Comparison of ENCODE assay signal across 1 cellular context in the genomic region with DNA sequence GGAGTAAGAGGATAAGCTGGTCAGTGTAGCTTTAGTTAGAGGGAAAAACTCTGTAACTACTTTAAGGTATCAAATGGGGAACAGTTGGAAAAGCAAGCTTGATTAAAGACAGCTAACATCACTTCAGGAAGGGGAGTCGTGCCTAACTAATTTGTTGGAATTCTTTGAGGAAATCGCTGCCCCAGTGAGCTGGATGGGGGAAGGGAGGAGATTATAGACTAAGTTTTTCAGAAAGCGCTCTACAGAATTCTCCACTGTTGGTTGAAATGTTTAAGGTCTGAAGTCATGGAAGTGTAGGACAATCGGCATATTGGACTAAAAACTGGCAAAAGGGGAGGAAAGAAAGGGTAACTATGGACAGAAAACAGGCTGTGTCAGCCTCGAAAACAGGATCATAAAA.
TF ChIP-seq lines count a peak whose summit lies in the region.

No MANE protein-coding gene starts in this region.

TF ChIP-seq in SK-N-SH treated with all-trans-retinoic acid at 6 μM for 48 hours, 23 proteins besides CTCF, POLR2A, EP300 and RAD21 (continued from another document):
- TF ChIP-seq, protein P1, sequence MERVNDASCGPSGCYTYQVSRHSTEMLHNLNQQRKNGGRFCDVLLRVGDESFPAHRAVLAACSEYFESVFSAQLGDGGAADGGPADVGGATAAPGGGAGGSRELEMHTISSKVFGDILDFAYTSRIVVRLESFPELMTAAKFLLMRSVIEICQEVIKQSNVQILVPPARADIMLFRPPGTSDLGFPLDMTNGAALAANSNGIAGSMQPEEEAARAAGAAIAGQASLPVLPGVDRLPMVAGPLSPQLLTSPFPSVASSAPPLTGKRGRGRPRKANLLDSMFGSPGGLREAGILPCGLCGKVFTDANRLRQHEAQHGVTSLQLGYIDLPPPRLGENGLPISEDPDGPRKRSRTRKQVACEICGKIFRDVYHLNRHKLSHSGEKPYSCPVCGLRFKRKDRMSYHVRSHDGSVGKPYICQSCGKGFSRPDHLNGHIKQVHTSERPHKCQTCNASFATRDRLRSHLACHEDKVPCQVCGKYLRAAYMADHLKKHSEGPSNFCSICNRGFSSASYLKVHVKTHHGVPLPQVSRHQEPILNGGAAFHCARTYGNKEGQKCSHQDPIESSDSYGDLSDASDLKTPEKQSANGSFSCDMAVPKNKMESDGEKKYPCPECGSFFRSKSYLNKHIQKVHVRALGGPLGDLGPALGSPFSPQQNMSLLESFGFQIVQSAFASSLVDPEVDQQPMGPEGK (CRISPR knock-in tag; IDR thresholded peaks at IDR 0.05; ENCODE audit: borderline replicate concordance) = no peak
- TF ChIP-seq ZFP30 (CRISPR knock-in tag; IDR thresholded peaks at IDR 0.05) (no peak), ZC3H10 (CRISPR knock-in tag; IDR thresholded peaks at IDR 0.05) (no peak), ZNF70 (CRISPR knock-in tag; IDR thresholded peaks at IDR 0.05) (no peak), BACH2 (CRISPR knock-in tag; IDR thresholded peaks at IDR 0.05; ENCODE audit: borderline replicate concordance) (no peak), TCF4 (CRISPR knock-in tag; IDR thresholded peaks at IDR 0.05; ENCODE audit: borderline replicate concordance) (no peak), TOX (CRISPR knock-in tag; IDR thresholded peaks at IDR 0.05; ENCODE audit: borderline replicate concordance) (no peak), SNAI2 (CRISPR knock-in tag; IDR thresholded peaks at IDR 0.05) (no peak), OSR1 (CRISPR knock-in tag; IDR thresholded peaks at IDR 0.05) (no peak), ARNTL (CRISPR knock-in tag; IDR thresholded peaks at IDR 0.05; ENCODE audit: borderline replicate concordance, low read depth) (no peak), RARB (CRISPR knock-in tag; IDR thresholded peaks at IDR 0.05) (no peak), CSDC2 (CRISPR knock-in tag; IDR thresholded peaks at IDR 0.05) (no peak)
- TF ChIP-seq, protein P2, sequence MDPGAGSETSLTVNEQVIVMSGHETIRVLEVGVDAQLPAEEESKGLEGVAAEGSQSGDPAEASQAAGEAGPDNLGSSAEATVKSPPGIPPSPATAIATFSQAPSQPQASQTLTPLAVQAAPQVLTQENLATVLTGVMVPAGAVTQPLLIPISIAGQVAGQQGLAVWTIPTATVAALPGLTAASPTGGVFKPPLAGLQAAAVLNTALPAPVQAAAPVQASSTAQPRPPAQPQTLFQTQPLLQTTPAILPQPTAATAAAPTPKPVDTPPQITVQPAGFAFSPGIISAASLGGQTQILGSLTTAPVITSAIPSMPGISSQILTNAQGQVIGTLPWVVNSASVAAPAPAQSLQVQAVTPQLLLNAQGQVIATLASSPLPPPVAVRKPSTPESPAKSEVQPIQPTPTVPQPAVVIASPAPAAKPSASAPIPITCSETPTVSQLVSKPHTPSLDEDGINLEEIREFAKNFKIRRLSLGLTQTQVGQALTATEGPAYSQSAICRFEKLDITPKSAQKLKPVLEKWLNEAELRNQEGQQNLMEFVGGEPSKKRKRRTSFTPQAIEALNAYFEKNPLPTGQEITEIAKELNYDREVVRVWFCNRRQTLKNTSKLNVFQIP (CRISPR knock-in tag; IDR thresholded peaks at IDR 0.05; ENCODE audit: borderline replicate concordance, low read depth) = no peak
- TF ChIP-seq, protein P3, sequence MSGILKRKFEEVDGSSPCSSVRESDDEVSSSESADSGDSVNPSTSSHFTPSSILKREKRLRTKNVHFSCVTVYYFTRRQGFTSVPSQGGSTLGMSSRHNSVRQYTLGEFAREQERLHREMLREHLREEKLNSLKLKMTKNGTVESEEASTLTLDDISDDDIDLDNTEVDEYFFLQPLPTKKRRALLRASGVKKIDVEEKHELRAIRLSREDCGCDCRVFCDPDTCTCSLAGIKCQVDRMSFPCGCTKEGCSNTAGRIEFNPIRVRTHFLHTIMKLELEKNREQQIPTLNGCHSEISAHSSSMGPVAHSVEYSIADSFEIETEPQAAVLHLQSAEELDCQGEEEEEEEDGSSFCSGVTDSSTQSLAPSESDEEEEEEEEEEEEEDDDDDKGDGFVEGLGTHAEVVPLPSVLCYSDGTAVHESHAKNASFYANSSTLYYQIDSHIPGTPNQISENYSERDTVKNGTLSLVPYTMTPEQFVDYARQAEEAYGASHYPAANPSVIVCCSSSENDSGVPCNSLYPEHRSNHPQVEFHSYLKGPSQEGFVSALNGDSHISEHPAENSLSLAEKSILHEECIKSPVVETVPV (CRISPR knock-in tag; IDR thresholded peaks at IDR 0.05) = no peak
- TF ChIP-seq, protein P4, sequence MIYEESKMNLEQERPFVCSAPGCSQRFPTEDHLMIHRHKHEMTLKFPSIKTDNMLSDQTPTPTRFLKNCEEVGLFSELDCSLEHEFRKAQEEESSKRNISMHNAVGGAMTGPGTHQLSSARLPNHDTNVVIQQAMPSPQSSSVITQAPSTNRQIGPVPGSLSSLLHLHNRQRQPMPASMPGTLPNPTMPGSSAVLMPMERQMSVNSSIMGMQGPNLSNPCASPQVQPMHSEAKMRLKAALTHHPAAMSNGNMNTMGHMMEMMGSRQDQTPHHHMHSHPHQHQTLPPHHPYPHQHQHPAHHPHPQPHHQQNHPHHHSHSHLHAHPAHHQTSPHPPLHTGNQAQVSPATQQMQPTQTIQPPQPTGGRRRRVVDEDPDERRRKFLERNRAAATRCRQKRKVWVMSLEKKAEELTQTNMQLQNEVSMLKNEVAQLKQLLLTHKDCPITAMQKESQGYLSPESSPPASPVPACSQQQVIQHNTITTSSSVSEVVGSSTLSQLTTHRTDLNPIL (CRISPR knock-in tag; IDR thresholded peaks at IDR 0.05; ENCODE audit: low read depth) = no peak
